ENCODE assay signal across 30 cellular contexts in the genomic region with DNA sequence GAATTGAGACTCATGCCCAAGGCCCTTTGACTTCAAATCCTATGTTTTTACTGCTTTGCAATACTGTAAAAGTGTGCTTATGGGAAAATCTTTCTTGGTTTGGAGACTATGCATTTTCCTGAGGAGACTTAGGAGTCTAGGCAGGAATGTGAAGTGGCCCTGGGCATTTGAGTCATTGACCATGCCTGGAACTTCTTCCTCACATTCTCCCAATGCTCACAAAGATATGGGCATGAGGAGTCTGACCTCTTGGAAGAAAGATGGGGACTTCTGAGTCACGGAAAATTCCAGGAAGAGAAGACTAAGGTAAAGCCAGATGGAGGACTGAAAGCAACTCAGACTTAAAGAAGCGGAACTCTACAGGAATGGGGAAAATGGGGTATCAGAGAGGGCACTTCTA. TPM values are rescaled to one million over a fixed set of nuclear protein-coding genes. Genes with fewer than 3 reads are reported as not detected.
DNase-seq lines count a peak whose midpoint lies in the region; ATAC-seq, FAIRE-seq and TF ChIP-seq lines count a peak whose summit lies in the region.
"Had no signal": no experiment of that assay in that cellular context is flagged by ENCODE, and none has a peak within 500 bp of the region (broad histone marks: within the 10 kb centered on the region; RNA-seq: fewer than 3 reads in every experiment).

No MANE protein-coding gene starts in this region.

- H3K27ac ChIP-seq in OCI-LY7 (ENCODE audit: low read depth, low read length, poor library complexity, severe bottlenecking) (no peak overlapping the region), HepG2 (ENCODE audit: extremely low read length, insufficient read depth, low read length) (no peak overlapping the region)
- H3K27ac ChIP-seq: A549, C4-2B, gastroesophageal sphincter, KMS-11, spleen, tibial artery had no signal

- no peaks in the 10 kb centered on the region for H3K36me3 ChIP-seq in OCI-LY7 (ENCODE audit: insufficient read depth, low read length)
- no peaks in the 10 kb centered on the region for H3K36me3 ChIP-seq in HepG2 (replicated peaks in 1 of 2; ENCODE audit: control insufficient read depth in 1 of 2, insufficient read depth in 2 of 2, low read length in 2 of 2)
- H3K36me3 ChIP-seq: gastroesophageal sphincter, HAP-1, spleen, tibial artery had no signal

- H4K20me1 ChIP-seq in OCI-LY7 (ENCODE audit: insufficient read depth, low read length), result no peaks in the 10 kb centered on the region
- no peaks in the 10 kb centered on the region for H4K20me1 ChIP-seq in HepG2 (ENCODE audit: insufficient read depth, low read length)

- H3K9me2 ChIP-seq in OCI-LY7 (ENCODE audit: insufficient read depth, low read length), result no peaks in the 10 kb centered on the region

- TF ChIP-seq EP300 in HepG2 (IDR thresholded peaks at IDR 0.05; ENCODE audit: low read depth in 2 of 2, low read length in 2 of 2) (no peak), HepG2 (CRISPR knock-in tag; IDR thresholded peaks at IDR 0.05; ENCODE audit: borderline replicate concordance) (no peak)

- POLR2A ChIA-PET in OCI-LY7 (lab: Charles Lee), result no interaction called here
- POLR2A ChIA-PET in HepG2 (lab: Yijun Ruan, JAX), result no interaction called here

- H3K4me3 ChIP-seq in OCI-LY7 (ENCODE audit: low read depth, low read length, poor library complexity, severe bottlenecking), result no peak overlapping the region
- no peak overlapping the region for H3K4me3 ChIP-seq in HepG2 (replicated peaks in 1 of 3; ENCODE audit: insufficient read depth in 1 of 3, low read depth in 2 of 3, low read length in 3 of 3)
- H3K4me3 ChIP-seq: A549, gastroesophageal sphincter, HAP-1, spleen, tibial artery had no signal

- FAIRE-seq in HepG2 (lab: Jason Lieb, UNC), result no peak
- FAIRE-seq: A549, D721Med, kidney had no signal

- no peak for ATAC-seq in HG03039 (IDR thresholded peaks at IDR 0.05; ENCODE audit: unreplicated experiment)
- no peak for ATAC-seq in HepG2
- ATAC-seq: A549; activated CD8-positive, alpha-beta T cell treated with anti-CD3 and anti-CD28 coated beads for 36 hours; gastroesophageal sphincter had no signal

- in situ Hi-C loops in HepG2 (cut with HindIII; ENCODE audit: extremely low pct_ligation_motif_present, low pct_unique_long_range_greater_than_20kb), result no loop called here

- DNase-seq in A172 (ENCODE audit: low spot score), result peak; percentile 50
- peak; percentile 13 for DNase-seq in GM04504 (ENCODE audit: low read depth)
- DNase-seq in amniotic epithelial cell (ENCODE audit: low read depth), result peak; percentile 46
- DNase-seq in islet precursor cell, result peak; percentile 66
- no peak for DNase-seq in activated CD4-positive, alpha-beta T cell treated with anti-CD3 and anti-CD28 coated beads for 1 hour
- no peak for DNase-seq in OCI-LY7 (ENCODE audit: low spot score)
- DNase-seq in HepG2 (ENCODE audit: low spot score), result no peak
- DNase-seq: activated B cell treated with CpG ODN at 0.5 μM for 24 hours; activated CD8-positive, alpha-beta T cell treated with anti-CD3 and anti-CD28 coated beads for 36 hours; activated effector memory CD4-positive, alpha-beta T cell treated with anti-CD3 and anti-CD28 coated beads, Interleukin-2, amount 50 U/mL, for 16 hours; activated T-cell treated with anti-CD3 and anti-CD28 coated beads for 4 hours; kidney; NCI-H187; NCI-H2227 treated with DMSO at 0.1 percent for 48 hours; NCI-H82; occipital lobe; OCI-M1; retina; Right ventricle myocardium superior; spleen; stimulated activated CD4-positive, alpha-beta T cell treated with anti-CD3 and anti-CD28 coated beads, Interleukin-4, amount 100 ng/mL, for 1 hour; stimulated activated naive CD4-positive, alpha-beta T cell treated with Interleukin-2 at 50 U/mL for 16 hours; tibial artery had no signal

- TF ChIP-seq POLR2A in HepG2 (IDR thresholded peaks at IDR 0.05; ENCODE audit: insufficient read depth in 1 of 2, low read depth in 2 of 2, low read length in 2 of 2), result no peak

- H2AFZ ChIP-seq in OCI-LY7 (ENCODE audit: low read length) (no peak overlapping the region), HepG2 (ENCODE audit: low read length) (no peak overlapping the region)

- H3K79me2 ChIP-seq in OCI-LY7 (ENCODE audit: insufficient read depth, low read depth, low read length), result no peaks in the 10 kb centered on the region
- H3K79me2 ChIP-seq in HepG2 (ENCODE audit: insufficient read depth, low read length), result no peaks in the 10 kb centered on the region

- H3K9me3 ChIP-seq in OCI-LY7 (ENCODE audit: low read length), result no peaks in the 10 kb centered on the region
- H3K9me3 ChIP-seq in HepG2 (ENCODE audit: low read length), result no peaks in the 10 kb centered on the region
- H3K9me3 ChIP-seq: A549, HAP-1, spleen, tibial artery had no signal

- H3K4me1 ChIP-seq in OCI-LY7 (ENCODE audit: insufficient read depth, low read length, poor library complexity, severe bottlenecking) (no peaks in the 10 kb centered on the region), HepG2 (ENCODE audit: insufficient read depth, low read length) (no peaks in the 10 kb centered on the region)
- H3K4me1 ChIP-seq: A549, HAP-1, spleen had no signal

- 0 out of 5 replicates have a peak, but pooled peaks cover 0 to 7% of the 10 kb centered on the region in 2 experiments for H3K27me3 ChIP-seq in HepG2 (ENCODE audit: control insufficient read depth in 1 of 2, insufficient read depth in 2 of 2, low read length in 2 of 2)
- H3K27me3 ChIP-seq: gastroesophageal sphincter, spleen, tibial artery had no signal

- intact Hi-C loops in OCI-LY7 (cut with micrococcal nuclease; ENCODE audit: unreplicated experiment), result no loop called here
- intact Hi-C loops in HepG2 (cut with micrococcal nuclease; ENCODE audit: unreplicated experiment), result no loop called here

- TF ChIP-seq CTCF in OCI-LY7 (conservative IDR thresholded peaks at IDR 0.05; ENCODE audit: low read length) (no peak), HepG2 (CRISPR knock-in tag; IDR thresholded peaks at IDR 0.05) (no peak)

- H3K4me2 ChIP-seq in OCI-LY7 (ENCODE audit: low read length) (no peak overlapping the region), HepG2 (ENCODE audit: low read depth, low read length) (no peak overlapping the region)
- H3K4me2 ChIP-seq: A549, KMS-11 had no signal

- BruUV-seq in OCI-LY7 (replicated peaks; lab: Mats Ljungman, UMichigan) (no TSS peak), HepG2 (replicated peaks; lab: Mats Ljungman, UMichigan) (no TSS peak)

- CTCF ChIA-PET in OCI-LY7 (lab: Charles Lee; ENCODE audit: unreplicated experiment) (no interaction called here), HepG2 (lab: Yijun Ruan, JAX; ENCODE audit: low intra/inter-chr PET ratio, low total read pairs) (no interaction called here)

- H3K9ac ChIP-seq in HepG2 (ENCODE audit: insufficient read depth, low read depth, low read length), result no peak overlapping the region
- H3K9ac ChIP-seq: KMS-11 had no signal

- TF ChIP-seq RAD21 in HepG2 (CRISPR knock-in tag; IDR thresholded peaks at IDR 0.05), result no peak

- 19% methylated on average over 2 of the region's 2 CpGs for WGBS in HepG2 (ENCODE audit: low lambda C conversion rate)

TF ChIP-seq in HepG2, 621 proteins besides CTCF, POLR2A, EP300 and RAD21 (continues in another document):
- TF ChIP-seq CBX1 (IDR thresholded peaks at IDR 0.05; ENCODE audit: low read depth) (no peak), RXRA (CRISPR knock-in tag; IDR thresholded peaks at IDR 0.05) (no peak), PAX8 (CRISPR knock-in tag; IDR thresholded peaks at IDR 0.05; ENCODE audit: borderline replicate concordance) (no peak), PCBP2 (optimal IDR thresholded peaks at IDR 0.05; ENCODE audit: low read depth, low read length, poor library complexity, severe bottlenecking) (no peak), ZNF615 (CRISPR knock-in tag; IDR thresholded peaks at IDR 0.05; ENCODE audit: borderline replicate concordance) (no peak), CCDC6 (CRISPR knock-in tag; IDR thresholded peaks at IDR 0.05) (no peak)
- TF ChIP-seq, protein P1, sequence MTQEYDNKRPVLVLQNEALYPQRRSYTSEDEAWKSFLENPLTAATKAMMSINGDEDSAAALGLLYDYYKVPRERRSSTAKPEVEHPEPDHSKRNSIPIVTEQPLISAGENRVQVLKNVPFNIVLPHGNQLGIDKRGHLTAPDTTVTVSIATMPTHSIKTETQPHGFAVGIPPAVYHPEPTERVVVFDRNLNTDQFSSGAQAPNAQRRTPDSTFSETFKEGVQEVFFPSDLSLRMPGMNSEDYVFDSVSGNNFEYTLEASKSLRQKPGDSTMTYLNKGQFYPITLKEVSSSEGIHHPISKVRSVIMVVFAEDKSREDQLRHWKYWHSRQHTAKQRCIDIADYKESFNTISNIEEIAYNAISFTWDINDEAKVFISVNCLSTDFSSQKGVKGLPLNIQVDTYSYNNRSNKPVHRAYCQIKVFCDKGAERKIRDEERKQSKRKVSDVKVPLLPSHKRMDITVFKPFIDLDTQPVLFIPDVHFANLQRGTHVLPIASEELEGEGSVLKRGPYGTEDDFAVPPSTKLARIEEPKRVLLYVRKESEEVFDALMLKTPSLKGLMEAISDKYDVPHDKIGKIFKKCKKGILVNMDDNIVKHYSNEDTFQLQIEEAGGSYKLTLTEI (CRISPR knock-in tag; conservative IDR thresholded peaks at IDR 0.05), result no peak

RNA-seq across cellular contexts. Expression of a gene that starts 38.2 kb away (rescaled TPM):
- 8.4 and 15.1 TPM in 2 replicates for total RNA-seq in A172 (2014; rRNA removed; shearing (Covaris generic))
- 11.8 and 21.2 TPM in 2 replicates for total RNA-seq in OCI-LY7 (2014; rRNA removed; shearing (Covaris generic))
- total RNA-seq in OCI-LY7 (2022) (10.6 and 11.1 TPM in 2 replicates), HepG2 (2016; rRNA removed; fragmentation: Illumina TruSeq; extraction: Trizol) (6.6 and 7.7 TPM in 2 replicates)
- 1.9 and 2.0 TPM in 2 replicates for total RNA-seq in HepG2 (2016; cell fraction: cytosol; rRNA removed; fragmentation: Illumina TruSeq; extraction: Trizol; ENCODE audit: low read depth)
- total RNA-seq in HepG2 (2016; cell fraction: insoluble cytoplasmic fraction; rRNA removed; fragmentation: Illumina TruSeq; extraction: Trizol), result 7.2 and 8.6 TPM in 2 replicates
- total RNA-seq in HepG2 (2016; cell fraction: membrane; rRNA removed; fragmentation: Illumina TruSeq; extraction: Trizol), result 8.1 and 8.6 TPM in 2 replicates
- 6.9 and 7.9 TPM in 2 replicates for total RNA-seq in HepG2 (2016; cell fraction: nucleus; rRNA removed; fragmentation: Illumina TruSeq; extraction: Trizol)
- polyA plus RNA-seq in HepG2 (2011; rRNA removed), result 4.4 and 4.9 TPM in 2 replicates
- polyA plus RNA-seq in HepG2 (2011; cell fraction: cytosol; rRNA removed), result 2.6 and 3.4 TPM in 2 replicates
- polyA plus RNA-seq in HepG2 (2011; cell fraction: nucleus; rRNA removed), result 6.1 and 9.1 TPM in 2 replicates
- 3.3 and 3.7 TPM in 2 replicates for polyA plus RNA-seq in HepG2 (2012)
- 1.4 TPM in 2 replicates for polyA plus RNA-seq in HepG2 (2016; cell fraction: cytosol; fragmentation: Illumina TruSeq; extraction: Trizol; ENCODE audit: low read depth)
- polyA plus RNA-seq in HepG2 (2016; cell fraction: insoluble cytoplasmic fraction; fragmentation: Illumina TruSeq; extraction: Trizol; ENCODE audit: low read depth), result 4.4 and 5.3 TPM in 2 replicates
- polyA plus RNA-seq in HepG2 (2016; cell fraction: membrane; fragmentation: Illumina TruSeq; extraction: Trizol; ENCODE audit: low read depth), result 3.3 and 3.7 TPM in 2 replicates
- 5.0 and 8.2 TPM in 2 replicates for polyA plus RNA-seq in HepG2 (2016; cell fraction: nucleus; fragmentation: Illumina TruSeq; extraction: Trizol; ENCODE audit: insufficient read depth, low read depth)
- polyA minus RNA-seq in HepG2 (2011; rRNA and poly(A)+ RNA removed; ENCODE audit: low replicate concordance), result 8.5 and 35.7 TPM in 2 replicates
- polyA minus RNA-seq in HepG2 (2011; cell fraction: cytosol; rRNA and poly(A)+ RNA removed), result 3.3 and 4.2 TPM in 2 replicates
- polyA minus RNA-seq in HepG2 (2011; cell fraction: nucleus; rRNA and poly(A)+ RNA removed), result 11.2 and 23.7 TPM in 2 replicates

Comparison
In these comparisons a context has a peak if more than half of its experiments do, and no peak if none do; other contexts are left out.
1. DNase-seq: peak in A172 (single experiment), GM04504 (single experiment), amniotic epithelial cell (single experiment) and islet precursor cell (single experiment); none in activated CD4-positive, alpha-beta T cell treated with anti-CD3 and anti-CD28 coated beads for 1 hour (single experiment), OCI-LY7 (single experiment) and HepG2 (single experiment).